In genomic region chr7:64738403-64738802, GRCh38 we compare ENCODE assay signal across 1 cellular context.
DNase-seq lines count a peak whose midpoint lies in the region.

No MANE protein-coding gene starts in this region.

- DNase-seq in activated gamma-delta T cell (lab: John Stamatoyannopoulos, UW), result peak; percentile 12
